1 cellular context compared by ENCODE assay signal in the genomic region with DNA sequence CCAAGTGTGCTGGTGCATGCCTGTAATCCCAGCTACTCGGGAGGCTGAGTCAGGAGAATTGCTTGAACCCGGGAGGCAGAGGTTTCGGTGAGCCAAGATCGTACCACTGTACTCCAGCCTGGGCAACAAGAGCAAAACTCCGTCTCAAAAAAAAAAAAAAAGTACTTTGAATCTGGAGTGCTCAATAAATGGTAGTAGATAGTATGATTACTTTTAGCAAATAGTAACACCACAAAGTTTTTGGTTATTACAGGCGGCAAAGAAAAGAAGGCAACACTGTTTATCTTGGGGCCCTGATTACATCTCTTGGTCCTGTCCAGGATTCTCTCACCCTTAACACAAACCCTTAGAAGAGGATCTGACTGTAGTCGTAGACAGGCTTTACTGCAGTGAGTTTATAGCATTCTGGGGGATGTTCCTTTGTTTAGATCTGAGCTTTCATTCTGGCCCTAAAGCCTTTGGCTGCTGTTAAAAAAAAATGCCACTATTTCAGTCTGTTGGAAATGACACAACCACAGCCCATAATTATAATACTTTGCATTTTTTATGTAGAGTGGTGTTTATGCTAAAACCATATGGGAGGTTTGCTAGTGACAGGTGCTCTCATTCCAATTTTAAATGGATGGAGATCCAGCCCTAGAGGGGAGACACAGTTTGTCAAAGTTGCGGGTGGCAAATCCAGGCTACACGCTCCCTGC.
TF ChIP-seq lines count a peak whose summit lies in the region.

No MANE protein-coding gene starts in this region.

TF ChIP-seq in IMR-90, 13 proteins besides CTCF, POLR2A, EP300 and RAD21:
- TF ChIP-seq RFX5 (IDR thresholded peaks at IDR 0.05; ENCODE audit: low read depth, low read length) (no peak), FOS (IDR thresholded peaks at IDR 0.05; ENCODE audit: low read depth, low read length) (no peak), CHD1 (IDR thresholded peaks at IDR 0.05; ENCODE audit: low read depth, low read length) (no peak), MAFK (IDR thresholded peaks at IDR 0.05; ENCODE audit: low read depth, low read length) (no peak), SMC3 (IDR thresholded peaks at IDR 0.05; ENCODE audit: low read depth, low read length) (no peak), RCOR1 (IDR thresholded peaks at IDR 0.05; ENCODE audit: insufficient replicate concordance, low read length) (no peak), BHLHE40 (IDR thresholded peaks at IDR 0.05; ENCODE audit: low read depth, low read length) (no peak), MAZ (IDR thresholded peaks at IDR 0.05; ENCODE audit: borderline replicate concordance, low read depth, low read length) (no peak), CEBPB (IDR thresholded peaks at IDR 0.05; ENCODE audit: low read depth, low read length) (no peak), MXI1 (IDR thresholded peaks at IDR 0.05; ENCODE audit: borderline replicate concordance, low read depth, low read length) (no peak)
- TF ChIP-seq, protein P1, sequence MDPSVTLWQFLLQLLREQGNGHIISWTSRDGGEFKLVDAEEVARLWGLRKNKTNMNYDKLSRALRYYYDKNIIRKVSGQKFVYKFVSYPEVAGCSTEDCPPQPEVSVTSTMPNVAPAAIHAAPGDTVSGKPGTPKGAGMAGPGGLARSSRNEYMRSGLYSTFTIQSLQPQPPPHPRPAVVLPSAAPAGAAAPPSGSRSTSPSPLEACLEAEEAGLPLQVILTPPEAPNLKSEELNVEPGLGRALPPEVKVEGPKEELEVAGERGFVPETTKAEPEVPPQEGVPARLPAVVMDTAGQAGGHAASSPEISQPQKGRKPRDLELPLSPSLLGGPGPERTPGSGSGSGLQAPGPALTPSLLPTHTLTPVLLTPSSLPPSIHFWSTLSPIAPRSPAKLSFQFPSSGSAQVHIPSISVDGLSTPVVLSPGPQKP (IDR thresholded peaks at IDR 0.05; ENCODE audit: borderline replicate concordance, low read depth, low read length) = no peak
- TF ChIP-seq, protein P2, sequence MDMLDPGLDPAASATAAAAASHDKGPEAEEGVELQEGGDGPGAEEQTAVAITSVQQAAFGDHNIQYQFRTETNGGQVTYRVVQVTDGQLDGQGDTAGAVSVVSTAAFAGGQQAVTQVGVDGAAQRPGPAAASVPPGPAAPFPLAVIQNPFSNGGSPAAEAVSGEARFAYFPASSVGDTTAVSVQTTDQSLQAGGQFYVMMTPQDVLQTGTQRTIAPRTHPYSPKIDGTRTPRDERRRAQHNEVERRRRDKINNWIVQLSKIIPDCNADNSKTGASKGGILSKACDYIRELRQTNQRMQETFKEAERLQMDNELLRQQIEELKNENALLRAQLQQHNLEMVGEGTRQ (IDR thresholded peaks at IDR 0.05; ENCODE audit: low read depth, low read length) = no peak
TF ChIP-seq in IMR-90: peak in this region for 0.
